ENCODE assay signal across 8 cellular contexts in genomic region chr6:115896538-115897129, GRCh38.
DNase-seq lines count a peak whose midpoint lies in the region; ATAC-seq and TF ChIP-seq lines count a peak whose summit lies in the region.

No MANE protein-coding gene starts in this region.

- H3K27me3 ChIP-seq in A673 (replicated peaks; ENCODE audit: insufficient read depth, low read depth, low read length, poor library complexity) = no peaks in the 10 kb centered on the region

- H3K4me1 ChIP-seq in A673 (ENCODE audit: insufficient read depth, low read length, poor library complexity, severe bottlenecking) = peaks cover 3% of the 10 kb centered on the region

- H3K4me3 Mint-ChIP-seq in progenitor cell of endocrine pancreas (ENCODE audit: low read depth) = no peak overlapping the region

- no peaks in the 10 kb centered on the region for H3K36me3 Mint-ChIP-seq in progenitor cell of endocrine pancreas (ENCODE audit: insufficient read depth)

- H3K27ac Mint-ChIP-seq in progenitor cell of endocrine pancreas = no peak overlapping the region

- no peaks in the 10 kb centered on the region for H3K36me3 ChIP-seq in A673 (ENCODE audit: insufficient read depth, low read length, poor library complexity, severe bottlenecking)

- H3K4me1 Mint-ChIP-seq in progenitor cell of endocrine pancreas (ENCODE audit: low read depth) = peaks cover 5% of the 10 kb centered on the region

- CTCF ChIA-PET in A673 (lab: Charles Lee) = interaction anchor here (0.6 kb wide), 1 partner anchor 1041 kb away, joined by 4 read pairs; no protein-coding TSS in a partner anchor

- no peaks in the 10 kb centered on the region for H3K27me3 Mint-ChIP-seq in progenitor cell of endocrine pancreas

- H3K9me3 Mint-ChIP-seq in progenitor cell of endocrine pancreas (ENCODE audit: low read depth) = no peaks in the 10 kb centered on the region

- BruUV-seq in A673 (replicated peaks; lab: Mats Ljungman, UMichigan) = no TSS peak

- H3K4me3 ChIP-seq in A673 (ENCODE audit: low read depth, low read length, poor library complexity, severe bottlenecking) (no peak overlapping the region), GM12864 (ENCODE audit: low read depth, low read length) (no peak overlapping the region)

- no peak overlapping the region for H3K27ac ChIP-seq in A673 (ENCODE audit: low read depth, low read length, poor library complexity, severe bottlenecking)

- DNase-seq in A673 (ENCODE audit: low spot score) = peak; percentile 63
- DNase-seq in GM12864 (ENCODE audit: low read depth) = no peak
- peak; percentile 24 for DNase-seq in OCI-M2 (lab: John Stamatoyannopoulos, UW; ENCODE audit: unreplicated experiment)
- no peak for DNase-seq in progenitor cell of endocrine pancreas (ENCODE audit: low spot score, unreplicated experiment)

- intact Hi-C loops in A673 (cut with micrococcal nuclease; ENCODE audit: unreplicated experiment) = loop anchor here (2.0 to 5.0 kb wide), 3 partner anchors 201 to 1148 kb away; no protein-coding TSS in a partner anchor

- POLR2A ChIA-PET in A673 (lab: Charles Lee; ENCODE audit: low non-redundant PET) = no interaction called here

- peak; percentile 92 for TF ChIP-seq CTCF in A673 (conservative IDR thresholded peaks at IDR 0.05; ENCODE audit: low read depth, low read length)
- TF ChIP-seq CTCF in GM12864 (IDR thresholded peaks at IDR 0.05; ENCODE audit: low read depth, low read length, missing control alignments) = peak; percentile 68
- peak; percentile 87 for TF ChIP-seq CTCF in progenitor cell of endocrine pancreas (IDR thresholded peaks at IDR 0.05; ENCODE audit: unreplicated experiment)

- no peaks in the 10 kb centered on the region for H3K9me3 ChIP-seq in A673 (ENCODE audit: low read depth, low read length, poor library complexity, severe bottlenecking)

- ATAC-seq in HG03159 (IDR thresholded peaks at IDR 0.05; ENCODE audit: unreplicated experiment) (peak; percentile 54), esophagus mucosa (peak; percentile 53), HG02763 (IDR thresholded peaks at IDR 0.05; ENCODE audit: unreplicated experiment) (no peak), HG02852 (IDR thresholded peaks at IDR 0.05; ENCODE audit: unreplicated experiment) (no peak)

Comparison
In these comparisons a context has a peak if more than half of its experiments do, and no peak if none do; other contexts are left out.
1. DNase-seq: peak in A673 (single experiment) and OCI-M2 (single experiment); none in GM12864 (single experiment) and progenitor cell of endocrine pancreas (single experiment).
2. ATAC-seq: peak in HG03159 (single experiment) and esophagus mucosa (single experiment); none in HG02763 (single experiment) and HG02852 (single experiment).
3. Peak in every context shown above with its lines, with median percentiles within 50 percentile points of each other: CTCF ChIP-seq.